ENCODE assay signal across 20 cellular contexts in the genomic region with DNA sequence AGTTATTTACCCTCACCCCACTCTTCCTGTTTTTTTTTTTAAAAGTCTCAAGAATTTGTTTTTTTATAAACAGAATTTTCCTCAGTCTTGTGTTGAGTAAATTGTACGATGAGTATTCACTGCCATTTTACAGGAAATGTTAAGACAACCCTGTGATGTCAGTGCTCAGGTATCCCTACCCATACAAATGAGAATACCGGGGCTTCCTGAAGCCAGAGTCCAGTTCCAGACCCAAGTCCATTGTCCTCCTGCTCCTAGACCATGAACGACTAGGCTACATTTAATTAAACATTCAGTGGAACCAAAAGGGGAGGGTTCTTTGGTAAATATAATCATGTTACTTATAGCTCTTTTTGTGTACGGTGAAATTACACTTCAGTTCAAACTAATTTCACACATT.
"Had no signal": no experiment of that assay in that cellular context is flagged by ENCODE, and none has a peak within 500 bp of the region (broad histone marks: within the 10 kb centered on the region; RNA-seq: fewer than 3 reads in every experiment).

No MANE protein-coding gene starts in this region.

- ATAC-seq: effector memory CD8-positive, alpha-beta T cell; heart left ventricle; naive thymus-derived CD4-positive, alpha-beta T cell; sciatic nerve; stimulated activated naive B cell treated with anti-CD40 and anti-IgM and Interleukin-4, amounts not matched to agents 10 μg/mL and 1 μg/mL and 100 μg/mL, for 72 hours had no signal

- H3K79me2 ChIP-seq: parathyroid adenoma had no signal

- H3K9me3 ChIP-seq: heart left ventricle, left ventricle myocardium inferior, prostate gland, stomach, uterus had no signal

- H3K27me3 ChIP-seq: heart left ventricle, stomach, uterus had no signal

- H3K4me1 ChIP-seq: heart left ventricle, left ventricle myocardium inferior, parathyroid adenoma, prostate gland, uterus had no signal

- H3K36me3 ChIP-seq: prostate gland, uterus had no signal

- DNase-seq: cerebellar nuclear complex; effector memory CD8-positive, alpha-beta T cell; erythroblast; foreskin melanocyte; heart left ventricle; hippocampal formation; kidney glomerular epithelial cell; left ventricle myocardium inferior; naive thymus-derived CD4-positive, alpha-beta T cell; nephron progenitor cell; retina; stimulated activated CD4-positive, alpha-beta T cell treated with anti-CD3 and anti-CD28 coated beads, Interleukin-2, amount 100 ng/mL, for 24 hours; stimulated activated CD4-positive, alpha-beta T cell treated with anti-CD3 and anti-CD28 coated beads, Interleukin-4, amount 100 ng/mL, for 4 hours; stimulated activated naive B cell treated with anti-CD40 and anti-IgM and Interleukin-4, amounts not matched to agents 10 μg/mL and 1 μg/mL and 100 μg/mL, for 72 hours; stomach; uterus had no signal

- H3K9ac ChIP-seq: parathyroid adenoma had no signal

- H3K27ac ChIP-seq: heart left ventricle, left ventricle myocardium inferior, parathyroid adenoma, prostate gland, stomach, uterus had no signal

- H3K4me3 ChIP-seq: heart left ventricle, left ventricle myocardium inferior, lung, prostate gland, stomach, uterus had no signal
